In the genomic region with DNA sequence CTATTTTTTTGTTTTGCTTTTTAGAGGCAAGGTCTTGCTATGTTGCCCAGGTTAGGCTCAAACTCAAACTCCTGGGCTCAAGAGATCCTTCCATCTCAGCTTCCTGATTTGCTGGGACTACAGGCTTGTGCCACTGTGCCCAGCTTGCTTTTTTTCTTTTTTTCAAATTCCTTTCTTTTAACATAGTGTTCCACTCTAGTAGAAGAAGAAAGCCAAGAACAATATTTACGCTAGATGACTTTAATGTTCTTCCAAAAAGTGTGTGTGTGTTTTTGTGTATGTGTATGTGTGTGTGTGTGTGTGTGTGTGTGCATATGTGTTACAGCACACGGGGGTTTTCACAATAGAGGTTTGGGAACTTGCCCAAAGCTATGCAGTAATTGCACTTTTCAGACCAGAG, we compare ENCODE assay signal across 9 cellular contexts. TPM values are rescaled to one million over a fixed set of nuclear protein-coding genes. Genes with fewer than 3 reads are reported as not detected.
"Had no signal": no experiment of that assay in that cellular context is flagged by ENCODE, and none has a peak within 500 bp of the region (broad histone marks: within the 10 kb centered on the region; RNA-seq: fewer than 3 reads in every experiment).

No MANE protein-coding gene starts in this region.

- ATAC-seq: GM12878 had no signal

- DNase-seq: GDM1, GF-D8 had no signal

- H3K4me3 ChIP-seq: GM12878 had no signal

- FAIRE-seq: G401.6, GM12878, GM12891, GM12892, GM18507, GM19239 had no signal

RNA-seq across cellular contexts. Expression of a gene that starts 10.7 kb away (rescaled TPM):
- total RNA-seq: G401, GM12878 had no signal
- polyA plus RNA-seq: GM12878 had no signal

RNA-seq across cellular contexts. Expression of a gene that starts 35.9 kb away (rescaled TPM):
- total RNA-seq: G401 had no signal
- polyA plus RNA-seq: GM12878 had no signal

RNA-seq across cellular contexts. Expression of a gene that starts 41.3 kb away (rescaled TPM):
- total RNA-seq: G401, GM12878 had no signal
- polyA plus RNA-seq: GM12878 had no signal

RNA-seq across cellular contexts. Expression of a gene that starts 46.1 kb away (rescaled TPM):
- total RNA-seq: G401 had no signal
